Comparison of ENCODE assay signal across 10 cellular contexts in genomic region chr20:8130840-8131526, GRCh38. TPM values are rescaled to one million over a fixed set of nuclear protein-coding genes. Genes with fewer than 3 reads are reported as not detected.
DNase-seq lines count a peak whose midpoint lies in the region; ATAC-seq and TF ChIP-seq lines count a peak whose summit lies in the region.
"Had no signal": no experiment of that assay in that cellular context is flagged by ENCODE, and none has a peak within 500 bp of the region (broad histone marks: within the 10 kb centered on the region; RNA-seq: fewer than 3 reads in every experiment).

No MANE protein-coding gene starts in this region.

- H3K4me1 Mint-ChIP-seq in HFFc6 (ENCODE audit: low read depth), result peaks cover 46% of the 10 kb centered on the region

- intact Hi-C loops in transverse colon (cut with DNase I; ENCODE audit: low total_unique reads), result loop anchor here (5.0 to 10.0 kb wide), 2 partner anchors 234 to 586 kb away; no protein-coding TSS in a partner anchor

- H3K4me3 Mint-ChIP-seq in HFFc6, result peak overlapping the region; percentile 88

- H3K27ac ChIP-seq in mesodermal cell (ENCODE audit: low read depth, low read length, severe bottlenecking), result no peak overlapping the region
- peak overlapping the region; percentile 79 to 88 (median 86) for H3K27ac ChIP-seq in transverse colon
- H3K27ac ChIP-seq: thyroid gland had no signal

- no peak for TF ChIP-seq POLR2A in transverse colon (IDR thresholded peaks at IDR 0.05)

- no peak for TF ChIP-seq EP300 in transverse colon (IDR thresholded peaks at IDR 0.05; ENCODE audit: low read depth)

- H3K27me3 Mint-ChIP-seq in HFFc6 (ENCODE audit: insufficient read depth), result peaks cover 5% of the 10 kb centered on the region

- H3K36me3 Mint-ChIP-seq in HFFc6 (ENCODE audit: low read depth), result no peaks in the 10 kb centered on the region

- H3K36me3 ChIP-seq in adipocyte (ENCODE audit: control insufficient read depth, insufficient read depth, low read length, severe bottlenecking) (no peaks in the 10 kb centered on the region), mesodermal cell (ENCODE audit: control insufficient read depth, insufficient read depth, low read length) (no peaks in the 10 kb centered on the region), transverse colon (no peaks in the 10 kb centered on the region)
- H3K36me3 ChIP-seq: thyroid gland had no signal

- H3K4me1 ChIP-seq in adipocyte (ENCODE audit: control insufficient read depth, insufficient read depth, low read length) (peaks cover 5% of the 10 kb centered on the region), mesodermal cell (ENCODE audit: control insufficient read depth, insufficient read depth, low read length, poor library complexity, severe bottlenecking) (peaks cover 7% of the 10 kb centered on the region), transverse colon (peaks cover 0 to 27% (median 5%) of the 10 kb centered on the region in 4 donors)

- peak overlapping the region; percentile 86 for H3K4me3 ChIP-seq in adipocyte (ENCODE audit: low read length)
- H3K4me3 ChIP-seq in mesodermal cell (ENCODE audit: extremely low read depth, insufficient read depth, low read length, poor library complexity, severe bottlenecking), result peak overlapping the region; percentile 55
- H3K4me3 ChIP-seq in transverse colon, result peak overlapping the region in 1 of 4 donors; percentile 69
- H3K4me3 ChIP-seq: K562 had no signal

- DNase-seq in HFFc6 (no peak), adipocyte (ENCODE audit: low read depth) (no peak), transverse colon (no peak), GM20000 (ENCODE audit: low spot score) (no peak), epidermal melanocyte (ENCODE audit: insufficient read length, low spot score) (no peak)

- H3K27me3 ChIP-seq in adipocyte (replicated peaks; ENCODE audit: control insufficient read depth, insufficient read depth, low read length), result no peaks in the 10 kb centered on the region
- H3K27me3 ChIP-seq in transverse colon, result peaks cover 31% of the 10 kb centered on the region
- H3K27me3 ChIP-seq: thyroid gland had no signal

- H3K9me3 Mint-ChIP-seq in HFFc6, result no peaks in the 10 kb centered on the region
- H3K9me3 Mint-ChIP-seq: activated naive CD8-positive, alpha-beta T cell treated with anti-CD3 and anti-CD28 coated beads, Interleukin-2, amount 50 U/mL, for 24 hours had no signal

- H3K9ac ChIP-seq in adipocyte (ENCODE audit: low read length), result peak overlapping the region; percentile 78

- no peak for TF ChIP-seq CTCF in HFFc6 (IDR thresholded peaks at IDR 0.05)
- TF ChIP-seq CTCF in transverse colon (IDR thresholded peaks at IDR 0.05), result no peak
- no peak for TF ChIP-seq CTCF in GM20000 (IDR thresholded peaks at IDR 0.05; ENCODE audit: extremely low read depth, missing control alignments)

- in situ Hi-C loops in transverse colon (cut with MboI; ENCODE audit: low pct_ligation_motif_present in 1 of 4, low pct_unique_long_range_greater_than_20kb in 1 of 4, low sequenced_read_pairs in 3 of 4), result loop anchor here (5.0 to 25.0 kb wide), 7 partner anchors 174 to 594 kb away; no protein-coding TSS in a partner anchor

- no peak for ATAC-seq in GM18870 (IDR thresholded peaks at IDR 0.05; ENCODE audit: unreplicated experiment)

- H3K9me3 ChIP-seq in adipocyte (ENCODE audit: control insufficient read depth, low read length), result no peaks in the 10 kb centered on the region
- H3K9me3 ChIP-seq in mesodermal cell (ENCODE audit: control insufficient read depth, low read length), result no peaks in the 10 kb centered on the region
- H3K9me3 ChIP-seq in transverse colon, result no peaks in the 10 kb centered on the region
- H3K9me3 ChIP-seq: thyroid gland had no signal

- H3K27ac Mint-ChIP-seq in HFFc6, result no peak overlapping the region
- H3K27ac Mint-ChIP-seq: activated naive CD8-positive, alpha-beta T cell treated with anti-CD3 and anti-CD28 coated beads, Interleukin-2, amount 50 U/mL, for 24 hours had no signal

- WGBS in mesodermal cell (ENCODE audit: insufficient coverage in 2 of 2), 2 experiments, result 56 to 89% methylated on average over 3 to 6 of the region's 8 CpGs
- WGBS in transverse colon (ENCODE audit: low coverage in 1 of 2), 2 donors, result 75 to 76% methylated on average over 8 of the region's 8 CpGs

RNA-seq across cellular contexts. Expression of gene PLCB1, which starts 1.1 kb away (rescaled TPM):
- total RNA-seq in HFFc6 (2021; fragmentation: NEBNext Ultra II Directional; extraction: Animal tissue kit (Norgen Biotek cat#: 25700)), result 10 to 100 TPM; 17.2 to 25.7 (median 23.1) TPM
- polyA plus RNA-seq in mesodermal cell (2013, experiment 1 of 2), result 9.8 TPM
- polyA plus RNA-seq in mesodermal cell (2013, experiment 2 of 2), result 8.7 TPM
- total RNA-seq in transverse colon, result 10 to 100 TPM; 13.1 to 18.6 (median 15.8) TPM
